12 cellular contexts compared by ENCODE assay signal in genomic region chr7:27141591-27142561, GRCh38. TPM values are rescaled to one million over a fixed set of nuclear protein-coding genes. Genes with fewer than 3 reads are reported as not detected.
DNase-seq lines count a peak whose midpoint lies in the region; ATAC-seq and TF ChIP-seq lines count a peak whose summit lies in the region.
"Had no signal": no experiment of that assay in that cellular context is flagged by ENCODE, and none has a peak within 500 bp of the region (broad histone marks: within the 10 kb centered on the region; RNA-seq: fewer than 3 reads in every experiment).

No MANE protein-coding gene starts in this region.

- no peaks in the 10 kb centered on the region for H3K79me2 ChIP-seq in neural progenitor cell (ENCODE audit: low read depth)

- H3K27ac Mint-ChIP-seq in neural progenitor cell, result no peak overlapping the region
- H3K27ac Mint-ChIP-seq in activated CD8-positive, alpha-beta T cell treated with anti-CD3 and anti-CD28 coated beads for 36 hours, result no peak overlapping the region
- H3K27ac Mint-ChIP-seq: CD8-positive, alpha-beta T cell had no signal

- H3K27me3 ChIP-seq in AG04450 (ENCODE audit: control insufficient read depth, insufficient read depth, low read length) (no peaks in the 10 kb centered on the region), Panc1 (ENCODE audit: control insufficient read depth, insufficient read depth, low read length) (no peaks in the 10 kb centered on the region), neural progenitor cell (peaks cover 100% of the 10 kb centered on the region)

- H3K4me1 Mint-ChIP-seq in neural progenitor cell, result peaks cover 8% of the 10 kb centered on the region
- H3K4me1 Mint-ChIP-seq in activated CD8-positive, alpha-beta T cell treated with anti-CD3 and anti-CD28 coated beads for 36 hours (ENCODE audit: low read depth), result no peaks in the 10 kb centered on the region

- H3K27ac ChIP-seq in AG04450 (ENCODE audit: low read depth, low read length) (peak overlapping the region; percentile 88), Panc1 (ENCODE audit: low read length) (peak overlapping the region; percentile 84), neural progenitor cell (no peak overlapping the region)
- H3K27ac ChIP-seq: WERI-Rb-1 had no signal

- H3K36me3 Mint-ChIP-seq in neural progenitor cell, result no peaks in the 10 kb centered on the region
- no peaks in the 10 kb centered on the region for H3K36me3 Mint-ChIP-seq in activated CD8-positive, alpha-beta T cell treated with anti-CD3 and anti-CD28 coated beads for 36 hours (ENCODE audit: low read depth)
- H3K36me3 Mint-ChIP-seq: CD8-positive, alpha-beta T cell had no signal

- ATAC-seq in Panc1, result peak; percentile 57
- no peak for ATAC-seq in activated CD8-positive, alpha-beta T cell treated with anti-CD3 and anti-CD28 coated beads for 36 hours
- ATAC-seq: CD8-positive, alpha-beta T cell had no signal

- in situ Hi-C loops in Panc1 (cut with HindIII; ENCODE audit: low pct_unique_long_range_greater_than_20kb, low sequenced_read_pairs), result loop anchor here (5.0 kb wide), 1 partner anchor 285 kb away; no protein-coding TSS in a partner anchor

- H3K9ac ChIP-seq in neural progenitor cell, result no peak overlapping the region

- H3K36me3 ChIP-seq in Panc1 (ENCODE audit: control insufficient read depth, insufficient read depth, low read length) (no peaks in the 10 kb centered on the region), neural progenitor cell (no peaks in the 10 kb centered on the region)
- H3K36me3 ChIP-seq: WERI-Rb-1 had no signal

- CTCF ChIA-PET in AG04450 (lab: Charles Lee) (interaction anchor here (0.6 to 7.8 kb wide), 22 partner anchors 8 to 1073 kb away, joined by 3 to 93 read pairs (median 6); partner anchors contain the start of genes HOXA3 and HOXA4), Panc1 (lab: Charles Lee) (interaction anchor here (0.5 to 2.7 kb wide), 8 partner anchors 14 to 708 kb away, joined by 3 to 9 read pairs (median 6); no protein-coding TSS in a partner anchor)
- CTCF ChIA-PET in activated CD8-positive, alpha-beta T cell treated with anti-CD3 and anti-CD28 coated beads for 36 hours (lab: Charles Lee), result interaction anchor here (0.9 to 1.7 kb wide), 3 partner anchors 8 to 19 kb away, joined by 3 to 6 read pairs (median 3); no protein-coding TSS in a partner anchor

- H3K27me3 Mint-ChIP-seq in neural progenitor cell (ENCODE audit: insufficient read depth, low read depth), result peaks cover 90% of the 10 kb centered on the region
- H3K27me3 Mint-ChIP-seq in activated CD8-positive, alpha-beta T cell treated with anti-CD3 and anti-CD28 coated beads for 36 hours, result peaks cover 31% of the 10 kb centered on the region

- intact Hi-C loops in Panc1 (cut with micrococcal nuclease; ENCODE audit: unreplicated experiment), result no loop called here
- intact Hi-C loops in activated CD8-positive, alpha-beta T cell treated with anti-CD3 and anti-CD28 coated beads for 36 hours (cut with micrococcal nuclease), result no loop called here

- peak; percentile 28; the same call in 1 of the 2 replicates for TF ChIP-seq CTCF in AG04450 (IDR thresholded peaks at IDR 0.05; ENCODE audit: low read depth, low read length)
- peak; percentile 55 for TF ChIP-seq CTCF in Panc1 (IDR thresholded peaks at IDR 0.05)
- no peak for TF ChIP-seq CTCF in fibroblast of the aortic adventitia (IDR thresholded peaks at IDR 0.05; ENCODE audit: insufficient read depth, low read length)
- TF ChIP-seq CTCF in neural progenitor cell (IDR thresholded peaks at IDR 0.05), result peak; percentile 33
- no peak for TF ChIP-seq CTCF in activated CD8-positive, alpha-beta T cell treated with anti-CD3 and anti-CD28 coated beads for 36 hours (IDR thresholded peaks at IDR 0.05)

- H3K9me3 ChIP-seq in AG04450 (ENCODE audit: control insufficient read depth, insufficient read depth, low read length) (no peaks in the 10 kb centered on the region; the same call in 1 of the 2 replicates), Panc1 (ENCODE audit: control insufficient read depth, insufficient read depth, low read depth, low read length) (no peaks in the 10 kb centered on the region), neural progenitor cell (ENCODE audit: low read depth) (no peaks in the 10 kb centered on the region)

- H3K9me3 Mint-ChIP-seq in neural progenitor cell, result peaks cover 21% of the 10 kb centered on the region
- H3K9me3 Mint-ChIP-seq in activated CD8-positive, alpha-beta T cell treated with anti-CD3 and anti-CD28 coated beads for 36 hours, result no peaks in the 10 kb centered on the region
- H3K9me3 Mint-ChIP-seq: CD8-positive, alpha-beta T cell had no signal

- POLR2A ChIA-PET in AG04450 (lab: Yijun Ruan, JAX) (interaction anchor here (0.6 to 4.1 kb wide), 6 partner anchors 9 to 44 kb away, joined by 3 to 23 read pairs (median 6); no protein-coding TSS in a partner anchor), Panc1 (lab: Charles Lee) (no interaction called here)
- POLR2A ChIA-PET in activated CD8-positive, alpha-beta T cell treated with anti-CD3 and anti-CD28 coated beads for 36 hours (lab: Charles Lee), result interaction anchor here (0.7 kb wide), 1 partner anchor 53 kb away, joined by 3 read pairs; no protein-coding TSS in a partner anchor

- H2AFZ ChIP-seq in neural progenitor cell (replicated peaks), result no peak overlapping the region

- H3K4me3 ChIP-seq in AG04450 (ENCODE audit: low read depth, low read length) (peak overlapping the region; percentile 94), Panc1 (ENCODE audit: low read depth in 2 of 2, low read length in 2 of 2) (peak overlapping the region; percentile 58 to 87), fibroblast of the aortic adventitia (ENCODE audit: low read depth, low read length) (peak overlapping the region; percentile 62), neural progenitor cell (no peak overlapping the region)

- H3F3A ChIP-seq in neural progenitor cell (ENCODE audit: low read depth), result no peaks in the 10 kb centered on the region

- peaks cover 95% of the 10 kb centered on the region for H4K20me1 ChIP-seq in neural progenitor cell (ENCODE audit: low read depth)

- BruUV-seq in Panc1 (replicated peaks; lab: Mats Ljungman, UMichigan), result no TSS peak

- peaks cover 26% of the 10 kb centered on the region for H3K4me1 ChIP-seq in Panc1 (ENCODE audit: control insufficient read depth, insufficient read depth, low read length)
- H3K4me1 ChIP-seq in neural progenitor cell, result peaks cover 10% of the 10 kb centered on the region

- H3K4me3 Mint-ChIP-seq in neural progenitor cell, result peak overlapping the region; percentile 72
- no peak overlapping the region for H3K4me3 Mint-ChIP-seq in activated CD8-positive, alpha-beta T cell treated with anti-CD3 and anti-CD28 coated beads for 36 hours

- DNase-seq in AG04450 (ENCODE audit: low read depth, low spot score), result no peak
- no peak for DNase-seq in Panc1 (ENCODE audit: low read depth, low spot score)
- no peak for DNase-seq in fibroblast of the aortic adventitia (ENCODE audit: low read depth)
- DNase-seq in neural progenitor cell (ENCODE audit: low spot score), result peak; percentile 73
- DNase-seq in activated CD8-positive, alpha-beta T cell treated with anti-CD3 and anti-CD28 coated beads for 36 hours, result no peak
- DNase-seq in GOT3 (lab: John Stamatoyannopoulos, UW), result no peak
- DNase-seq in DMS153 treated with DMSO at 0.1 percent for 48 hours (lab: John Stamatoyannopoulos, UW; ENCODE audit: unreplicated experiment), result no peak
- DNase-seq in 8988T, result no peak
- DNase-seq: WERI-Rb-1 had no signal

- no peak overlapping the region for H3K4me2 ChIP-seq in neural progenitor cell

RNA-seq across cellular contexts. Expression of gene HOXA5, which starts 1.6 kb away (rescaled TPM):
- 48.3 and 51.0 TPM in 2 replicates for polyA plus RNA-seq in AG04450 (2011; rRNA removed)
- 37.7 and 49.7 TPM in 2 replicates for polyA minus RNA-seq in AG04450 (2011; rRNA and poly(A)+ RNA removed)
- total RNA-seq in Panc1 (2021; ENCODE audit: unreplicated experiment) (3.9 TPM), fibroblast of the aortic adventitia (ENCODE audit: low replicate concordance) (0.72 and 2.4 TPM in 2 replicates), neural progenitor cell (ENCODE audit: low replicate concordance) (not detected in 2 replicates)
- 3.0 TPM for polyA plus RNA-seq in Panc1 (2012; ENCODE audit: insufficient read length)
- not detected for total RNA-seq in activated CD8-positive, alpha-beta T cell treated with anti-CD3 and anti-CD28 coated beads for 36 hours
- total RNA-seq: bronchial epithelial cell had no signal
- polyA plus RNA-seq: neural cell had no signal

RNA-seq across cellular contexts. Expression of gene HOXA6, which starts 5.7 kb away (rescaled TPM):
- 1.2 and 1.3 TPM in 2 replicates for polyA plus RNA-seq in AG04450 (2011; rRNA removed)
- 0.91 and 2.1 TPM in 2 replicates for polyA minus RNA-seq in AG04450 (2011; rRNA and poly(A)+ RNA removed)
- 3.3 TPM for total RNA-seq in Panc1 (2021; ENCODE audit: unreplicated experiment)
- polyA plus RNA-seq in Panc1 (2012; ENCODE audit: insufficient read length), result 4.8 TPM
- not detected in 2 replicates for total RNA-seq in fibroblast of the aortic adventitia (ENCODE audit: low replicate concordance)
- total RNA-seq in neural progenitor cell (ENCODE audit: low replicate concordance), result not detected in 2 replicates
- not detected for total RNA-seq in activated CD8-positive, alpha-beta T cell treated with anti-CD3 and anti-CD28 coated beads for 36 hours
- total RNA-seq: CD8-positive, alpha-beta T cell had no signal
- polyA plus RNA-seq: neural cell had no signal

RNA-seq across cellular contexts. Expression of gene HOXA3, which starts 10.5 kb away (rescaled TPM):
- polyA plus RNA-seq in AG04450 (2011; rRNA removed), result 1.6 and 1.9 TPM in 2 replicates
- polyA minus RNA-seq in AG04450 (2011; rRNA and poly(A)+ RNA removed), result 2.2 and 2.6 TPM in 2 replicates
- 30.2 TPM for total RNA-seq in Panc1 (2021; ENCODE audit: unreplicated experiment)
- polyA plus RNA-seq in Panc1 (2012; ENCODE audit: insufficient read length), result 16.4 TPM
- total RNA-seq in fibroblast of the aortic adventitia (ENCODE audit: low replicate concordance), result 1.2 and 3.5 TPM in 2 replicates
- not detected in 2 replicates for total RNA-seq in neural progenitor cell (ENCODE audit: low replicate concordance)
- not detected for total RNA-seq in activated CD8-positive, alpha-beta T cell treated with anti-CD3 and anti-CD28 coated beads for 36 hours
- total RNA-seq: bronchial epithelial cell; CD8-positive, alpha-beta T cell had no signal
- polyA plus RNA-seq: neural cell had no signal

RNA-seq across cellular contexts. Expression of gene HOXA4, which starts 11.3 kb away (rescaled TPM):
- polyA plus RNA-seq in AG04450 (2011; rRNA removed), result 5.4 and 5.8 TPM in 2 replicates
- 3.6 and 4.2 TPM in 2 replicates for polyA minus RNA-seq in AG04450 (2011; rRNA and poly(A)+ RNA removed)
- total RNA-seq in Panc1 (2021; ENCODE audit: unreplicated experiment), result 0.39 TPM
- 0.45 TPM for polyA plus RNA-seq in Panc1 (2012; ENCODE audit: insufficient read length)
- 0.57 and 0.99 TPM in 2 replicates for total RNA-seq in fibroblast of the aortic adventitia (ENCODE audit: low replicate concordance)
- not detected in 2 replicates for total RNA-seq in neural progenitor cell (ENCODE audit: low replicate concordance)
- total RNA-seq in activated CD8-positive, alpha-beta T cell treated with anti-CD3 and anti-CD28 coated beads for 36 hours, result under 1 TPM in 1 of 2 experiments, not detected in 1; 0.25 TPM
- total RNA-seq: bronchial epithelial cell had no signal
- polyA plus RNA-seq: neural cell had no signal

RNA-seq across cellular contexts. Expression of gene HOXA7, which starts 14.6 kb away (rescaled TPM):
- 5.1 and 5.3 TPM in 2 replicates for polyA plus RNA-seq in AG04450 (2011; rRNA removed)
- 1.7 and 2.6 TPM in 2 replicates for polyA minus RNA-seq in AG04450 (2011; rRNA and poly(A)+ RNA removed)
- not detected for total RNA-seq in Panc1 (2021; ENCODE audit: unreplicated experiment)
- not detected for polyA plus RNA-seq in Panc1 (2012; ENCODE audit: insufficient read length)
- total RNA-seq in fibroblast of the aortic adventitia (ENCODE audit: low replicate concordance), result not detected in 2 replicates
- total RNA-seq in neural progenitor cell (ENCODE audit: low replicate concordance), result not detected in 2 replicates
- not detected for total RNA-seq in activated CD8-positive, alpha-beta T cell treated with anti-CD3 and anti-CD28 coated beads for 36 hours
- total RNA-seq: bronchial epithelial cell; CD8-positive, alpha-beta T cell had no signal
- polyA plus RNA-seq: neural cell had no signal

Comparison
In these comparisons a context has a peak if more than half of its experiments do, and no peak if none do; other contexts are left out.
1. CTCF ChIP-seq: peak in AG04450 (single experiment), Panc1 (single experiment) and neural progenitor cell (single experiment); none in fibroblast of the aortic adventitia (single experiment) and activated CD8-positive, alpha-beta T cell treated with anti-CD3 and anti-CD28 coated beads for 36 hours (single experiment).